ENCODE assay signal across 8 cellular contexts in the genomic region with DNA sequence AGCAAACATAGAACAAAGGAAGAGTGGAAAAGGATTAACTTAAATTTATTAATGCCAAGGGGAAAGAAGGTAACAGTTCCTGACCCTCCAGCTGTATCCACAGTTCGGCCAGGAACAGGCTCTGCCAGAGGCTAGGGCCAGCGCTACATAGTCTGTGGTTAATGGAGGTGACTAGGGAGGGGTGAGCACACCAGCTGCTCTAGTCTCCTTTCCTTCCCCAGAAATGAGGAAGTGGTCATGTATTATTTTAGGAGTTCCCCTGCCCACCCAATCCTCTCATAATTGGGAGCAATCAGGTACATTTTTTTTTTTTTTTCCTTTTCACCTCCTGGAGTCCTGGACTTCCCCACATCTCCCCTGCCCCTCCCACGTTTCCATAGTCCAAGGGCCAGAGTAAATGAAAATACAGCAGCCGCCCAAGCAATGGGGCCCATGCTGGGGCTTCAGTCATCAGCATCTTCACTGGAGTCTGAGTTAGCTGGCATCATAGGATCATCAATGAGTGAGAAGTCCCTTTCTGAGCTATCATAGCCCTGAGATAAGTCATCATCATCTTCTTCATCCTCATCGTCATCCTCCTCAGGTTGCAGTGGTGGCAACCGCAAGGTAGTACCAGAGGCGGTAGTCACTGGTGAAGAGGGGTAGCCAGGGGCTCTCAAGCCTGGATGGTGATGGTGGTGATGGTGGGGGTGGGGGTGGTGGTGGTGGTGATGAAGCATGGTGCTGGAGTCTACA. TPM values are rescaled to one million over a fixed set of nuclear protein-coding genes. Genes with fewer than 3 reads are reported as not detected.
DNase-seq lines count a peak whose midpoint lies in the region; TF ChIP-seq lines count a peak whose summit lies in the region.

No MANE protein-coding gene starts in this region.

- 85% methylated on average over 7 of the region's 7 CpGs for WGBS in suprapubic skin

- H3K4me1 ChIP-seq in OCI-LY1 (ENCODE audit: insufficient read depth, low read length, severe bottlenecking) (peaks cover 36% of the 10 kb centered on the region), suprapubic skin (peaks cover 22% of the 10 kb centered on the region)

- peak overlapping the region; percentile 77 for H3K4me2 ChIP-seq in OCI-LY1 (ENCODE audit: low read length)

- no peaks in the 10 kb centered on the region for H3K27me3 Mint-ChIP-seq in activated naive CD4-positive, alpha-beta T cell treated with anti-CD3 and anti-CD28 coated beads, Interleukin-2, amount 10 ng/mL, durations not matched to agents 7 days and 5 days
- peaks cover 4% of the 10 kb centered on the region for H3K27me3 Mint-ChIP-seq in endothelial cell (ENCODE audit: unreplicated experiment)

- H3K9me3 Mint-ChIP-seq in activated naive CD4-positive, alpha-beta T cell treated with anti-CD3 and anti-CD28 coated beads, Interleukin-2, amount 10 ng/mL, durations not matched to agents 7 days and 5 days, result no peaks in the 10 kb centered on the region
- H3K9me3 Mint-ChIP-seq in endothelial cell (ENCODE audit: unreplicated experiment), result no peaks in the 10 kb centered on the region

- H3K9ac ChIP-seq in OCI-LY1 (ENCODE audit: low read length), result peak overlapping the region; percentile 78; the same call in 1 of the 2 replicates

- H3K4me3 Mint-ChIP-seq in activated naive CD4-positive, alpha-beta T cell treated with anti-CD3 and anti-CD28 coated beads, Interleukin-2, amount 10 ng/mL, durations not matched to agents 7 days and 5 days, result peak overlapping the region; percentile 91
- H3K4me3 Mint-ChIP-seq in endothelial cell (ENCODE audit: unreplicated experiment), result peak overlapping the region; percentile 99

- no peak for TF ChIP-seq POLR2A in suprapubic skin (IDR thresholded peaks at IDR 0.05)

- H3K9me3 ChIP-seq in OCI-LY1 (ENCODE audit: low read length) (no peaks in the 10 kb centered on the region), suprapubic skin (no peaks in the 10 kb centered on the region)

- DNase-seq in activated naive CD4-positive, alpha-beta T cell treated with anti-CD3 and anti-CD28 coated beads, Interleukin-2, amount 10 ng/mL, durations not matched to agents 7 days and 5 days, result no peak
- no peak for DNase-seq in activated naive CD4-positive, alpha-beta T cell treated with Interleukin-2 at 50 U/mL for 16 hours
- DNase-seq in endothelial cell (ENCODE audit: low spot score), result no peak
- DNase-seq in suprapubic skin (ENCODE audit: low spot score in 2 of 2), result no peak
- no peak for DNase-seq in superior temporal gyrus (ENCODE audit: extremely low spot score)
- DNase-seq in 8988T, result no peak
- DNase-seq in stimulated activated CD8-positive, alpha-beta memory T cell treated with anti-CD3 and anti-CD28 coated beads, Interleukin-4, amount 100 ng/mL, for 48 hours, result no peak

- no peaks in the 10 kb centered on the region for H3K27me3 ChIP-seq in OCI-LY1 (ENCODE audit: insufficient read depth, low read length)
- H3K27me3 ChIP-seq in suprapubic skin, result no peaks in the 10 kb centered on the region

- peaks cover 46% of the 10 kb centered on the region for H3K36me3 Mint-ChIP-seq in activated naive CD4-positive, alpha-beta T cell treated with anti-CD3 and anti-CD28 coated beads, Interleukin-2, amount 10 ng/mL, durations not matched to agents 7 days and 5 days
- peaks cover 19% of the 10 kb centered on the region for H3K36me3 Mint-ChIP-seq in endothelial cell (ENCODE audit: low read depth, unreplicated experiment)

- H2AFZ ChIP-seq in OCI-LY1 (ENCODE audit: low read length), result no peak overlapping the region

- H3K9me2 ChIP-seq in OCI-LY1 (ENCODE audit: low read depth, low read length), result no peaks in the 10 kb centered on the region

- peak overlapping the region; percentile 73 for H3K4me3 ChIP-seq in OCI-LY1 (ENCODE audit: low read depth, low read length, poor library complexity, severe bottlenecking)
- no peak overlapping the region for H3K4me3 ChIP-seq in suprapubic skin

- peak overlapping the region; percentile 98 for H3K27ac Mint-ChIP-seq in activated naive CD4-positive, alpha-beta T cell treated with anti-CD3 and anti-CD28 coated beads, Interleukin-2, amount 10 ng/mL, durations not matched to agents 7 days and 5 days
- H3K27ac Mint-ChIP-seq in endothelial cell (ENCODE audit: unreplicated experiment), result peak overlapping the region; percentile 100

- no peak for TF ChIP-seq EP300 in suprapubic skin (IDR thresholded peaks at IDR 0.05)

- H3K79me2 ChIP-seq in OCI-LY1 (ENCODE audit: insufficient read depth, low read length), result peaks cover 35% of the 10 kb centered on the region

- H3F3A ChIP-seq in OCI-LY1 (ENCODE audit: insufficient read depth, low read length), result no peaks in the 10 kb centered on the region

- no peaks in the 10 kb centered on the region for H4K20me1 ChIP-seq in OCI-LY1 (ENCODE audit: insufficient read depth, low read length)

- CTCF ChIA-PET in activated naive CD4-positive, alpha-beta T cell treated with anti-CD3 and anti-CD28 coated beads, Interleukin-2, amount 10 ng/mL, durations not matched to agents 7 days and 5 days (lab: Charles Lee), result interaction anchor here (0.9 to 1.3 kb wide), 3 partner anchors 21 to 81 kb away, joined by 3 to 4 read pairs (median 3); no protein-coding TSS in a partner anchor

- H3K27ac ChIP-seq in OCI-LY1 (ENCODE audit: low read depth, low read length, poor library complexity, severe bottlenecking) (peak overlapping the region; percentile 82), suprapubic skin (peak overlapping the region; percentile 92)

- peaks cover 36% of the 10 kb centered on the region for H3K4me1 Mint-ChIP-seq in activated naive CD4-positive, alpha-beta T cell treated with anti-CD3 and anti-CD28 coated beads, Interleukin-2, amount 10 ng/mL, durations not matched to agents 7 days and 5 days
- peaks cover 25% of the 10 kb centered on the region for H3K4me1 Mint-ChIP-seq in endothelial cell (ENCODE audit: unreplicated experiment)

- TF ChIP-seq CTCF in OCI-LY1 (IDR thresholded peaks at IDR 0.05; ENCODE audit: low read length), result no peak
- TF ChIP-seq CTCF in endothelial cell (IDR thresholded peaks at IDR 0.05; ENCODE audit: unreplicated experiment), result no peak
- TF ChIP-seq CTCF in suprapubic skin (IDR thresholded peaks at IDR 0.05), result no peak

- H3K36me3 ChIP-seq in OCI-LY1 (ENCODE audit: insufficient read depth, low read length), result peaks cover 40% of the 10 kb centered on the region
- peaks cover 43% of the 10 kb centered on the region for H3K36me3 ChIP-seq in suprapubic skin

RNA-seq across cellular contexts. Expression of a gene that starts 1.5 kb away (rescaled TPM):
- total RNA-seq in endothelial cell (ENCODE audit: unreplicated experiment) (84.6 TPM), suprapubic skin (10 to 100 TPM; 41.9 to 64.5 (median 50.1) TPM)
